Comparison of ENCODE assay signal across 19 cellular contexts in the genomic region with DNA sequence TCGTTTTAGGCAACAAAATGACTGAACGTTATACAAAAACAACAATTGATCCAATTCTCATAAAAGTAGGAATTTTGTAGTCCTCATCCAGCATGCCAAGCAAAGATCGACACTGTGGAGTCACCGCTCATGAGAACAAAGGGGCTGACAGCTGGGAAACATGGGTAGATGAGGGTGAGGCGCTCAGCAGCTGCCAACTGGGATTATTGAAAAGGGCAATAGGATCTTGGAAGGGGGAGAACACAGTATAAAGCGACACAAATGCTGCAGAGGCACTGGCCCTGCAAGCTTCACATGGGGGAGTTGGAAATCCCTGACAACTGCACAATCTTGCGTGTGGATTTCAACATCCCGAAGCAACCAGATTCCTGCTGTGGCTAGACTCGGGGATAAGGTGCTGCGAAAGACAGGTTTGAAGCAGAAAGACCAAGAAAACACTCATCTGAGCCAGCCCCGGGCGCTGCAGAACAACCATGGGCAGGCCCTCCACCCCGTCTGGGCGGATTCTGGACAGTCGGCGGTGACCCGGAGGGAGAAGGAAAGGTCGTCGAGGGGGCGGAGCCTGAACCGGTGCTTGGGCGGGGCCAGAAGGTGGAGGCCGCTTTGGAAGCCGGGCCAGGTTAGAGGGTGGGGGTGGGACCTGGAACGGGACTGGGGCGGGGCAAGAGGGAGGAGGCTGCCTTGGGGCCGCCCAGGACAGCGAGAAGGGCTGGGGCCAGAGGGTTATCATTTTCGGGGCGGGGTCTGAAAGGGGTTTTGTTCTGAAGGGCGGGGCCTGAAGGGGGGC. TPM values are rescaled to one million over a fixed set of nuclear protein-coding genes. Genes with fewer than 3 reads are reported as not detected.
A peak's percentile ranks its signal among the peaks of the same experiment; 100 is the strongest.
DNase-seq lines count a peak whose midpoint lies in the region; ATAC-seq and TF ChIP-seq lines count a peak whose summit lies in the region.
"Had no signal": no experiment of that assay in that cellular context is flagged by ENCODE, and none has a peak within 500 bp of the region (broad histone marks: within the 10 kb centered on the region; RNA-seq: fewer than 3 reads in every experiment).

No MANE protein-coding gene starts in this region.

- H3K27me3 Mint-ChIP-seq in Caco-2 (ENCODE audit: insufficient read depth, unreplicated experiment) (no peaks in the 10 kb centered on the region), neural crest cell (ENCODE audit: low read depth) (no peaks in the 10 kb centered on the region)
- no peaks in the 10 kb centered on the region for H3K27me3 Mint-ChIP-seq in activated T-helper 1 cell treated with anti-CD3 and anti-CD28 coated beads, Interleukin-12 subunit alpha, Interleukin-12 subunit beta, Interleukin-2, Interleukin-4 antibody, amounts not matched to agents 30 ng/mL and 10 ng/mL and 1 ng/mL, durations not matched to agents 14 hours and 24 hours and 36 hours (ENCODE audit: insufficient read depth)
- H3K27me3 Mint-ChIP-seq: CD8-positive, alpha-beta memory T cell; IgD-negative memory B cell; natural killer cell treated with Interleukin-12 subunit alpha and Interleukin-12 subunit beta and Interleukin-15 and Interleukin-18, amount 100 ng/mL, for 72 hours; stimulated activated naive CD8-positive, alpha-beta T cell treated with anti-CD3 and anti-CD28 coated beads, Interleukin-15, amount 100 ng/mL, for 72 hours had no signal

- DNase-seq in Caco-2 (no peak), Karpas-422 (peak; percentile 43), globus pallidus (ENCODE audit: low spot score) (peak; percentile 25), neural crest cell (ENCODE audit: low read depth, low spot score) (no peak), RKO (ENCODE audit: low spot score) (no peak), NCI-H1694 (lab: John Stamatoyannopoulos, UW) (no peak)
- no peak for DNase-seq in activated T-helper 1 cell treated with anti-CD3 and anti-CD28 coated beads, Interleukin-12 subunit alpha, Interleukin-12 subunit beta, Interleukin-2, Interleukin-4 antibody, amounts not matched to agents 30 ng/mL and 10 ng/mL and 1 ng/mL, durations not matched to agents 14 hours and 24 hours and 36 hours (ENCODE audit: low spot score)
- DNase-seq: activated CD4-positive, alpha-beta T cell treated with anti-CD3 and anti-CD28 coated beads, Interleukin-2, amount 50 U/mL, for 1 hour; activated naive CD4-positive, alpha-beta T cell; CD8-positive, alpha-beta memory T cell; MV-4-11; NCI-H774; Peyer's patch; stimulated activated naive CD8-positive, alpha-beta T cell treated with anti-CD3 and anti-CD28 coated beads, Interleukin-15, amount 100 ng/mL, for 72 hours; uterus had no signal

- no peaks in the 10 kb centered on the region for H3K36me3 ChIP-seq in Caco-2 (ENCODE audit: control insufficient read depth, insufficient read depth, low read length)
- H3K36me3 ChIP-seq in Karpas-422 (ENCODE audit: insufficient read depth, low read length) = peaks cover 22% of the 10 kb centered on the region
- H3K36me3 ChIP-seq: uterus had no signal

- H3K36me3 Mint-ChIP-seq in Caco-2 (ENCODE audit: insufficient read depth, unreplicated experiment) (peaks cover 27% of the 10 kb centered on the region), neural crest cell (ENCODE audit: low read depth) (peaks cover 24% of the 10 kb centered on the region)
- peaks cover 18% of the 10 kb centered on the region for H3K36me3 Mint-ChIP-seq in activated T-helper 1 cell treated with anti-CD3 and anti-CD28 coated beads, Interleukin-12 subunit alpha, Interleukin-12 subunit beta, Interleukin-2, Interleukin-4 antibody, amounts not matched to agents 30 ng/mL and 10 ng/mL and 1 ng/mL, durations not matched to agents 14 hours and 24 hours and 36 hours (ENCODE audit: low read depth)

- H3K4me1 ChIP-seq in Caco-2 (no peaks in the 10 kb centered on the region), Karpas-422 (ENCODE audit: low read length) (peaks cover 4% of the 10 kb centered on the region)
- H3K4me1 ChIP-seq: uterus had no signal

- intact Hi-C loops in Caco-2 (cut with micrococcal nuclease; ENCODE audit: unreplicated experiment) = no loop called here
- intact Hi-C loops in activated T-helper 1 cell treated with anti-CD3 and anti-CD28 coated beads, Interleukin-12 subunit alpha, Interleukin-12 subunit beta, Interleukin-2, Interleukin-4 antibody, amounts not matched to agents 30 ng/mL and 10 ng/mL and 1 ng/mL, durations not matched to agents 14 hours and 24 hours and 36 hours (cut with micrococcal nuclease) = loop anchor here (10.0 kb wide), 1 partner anchor 425 kb away; the partner anchor contains the start of gene ZNF816

- H3K27ac Mint-ChIP-seq in Caco-2 (ENCODE audit: unreplicated experiment) (peak overlapping the region; percentile 20), neural crest cell (ENCODE audit: unreplicated experiment) (no peak overlapping the region)
- H3K27ac Mint-ChIP-seq in activated T-helper 1 cell treated with anti-CD3 and anti-CD28 coated beads, Interleukin-12 subunit alpha, Interleukin-12 subunit beta, Interleukin-2, Interleukin-4 antibody, amounts not matched to agents 30 ng/mL and 10 ng/mL and 1 ng/mL, durations not matched to agents 14 hours and 24 hours and 36 hours = no peak overlapping the region
- H3K27ac Mint-ChIP-seq: CD8-positive, alpha-beta memory T cell; IgD-negative memory B cell; natural killer cell treated with Interleukin-12 subunit alpha and Interleukin-12 subunit beta and Interleukin-15 and Interleukin-18, amount 100 ng/mL, for 72 hours; stimulated activated naive CD8-positive, alpha-beta T cell treated with anti-CD3 and anti-CD28 coated beads, Interleukin-15, amount 100 ng/mL, for 72 hours had no signal

- no peaks in the 10 kb centered on the region for H4K20me1 ChIP-seq in Karpas-422 (ENCODE audit: insufficient read depth, low read depth, low read length)

- BruUV-seq in Caco-2 (replicated peaks; lab: Mats Ljungman, UMichigan) = no TSS peak

- no peak overlapping the region for H3K27ac ChIP-seq in Karpas-422 (ENCODE audit: low read length)
- H3K27ac ChIP-seq: ascending aorta, Peyer's patch, uterus had no signal

- no peak for TF ChIP-seq CTCF in Caco-2 (IDR thresholded peaks at IDR 0.05; ENCODE audit: insufficient read depth in 1 of 2, low read depth in 1 of 2, low read length in 1 of 2, severe bottlenecking in 1 of 2, unreplicated experiment in 1 of 2)
- no peak for TF ChIP-seq CTCF in neural crest cell (conservative IDR thresholded peaks at IDR 0.05)

- POLR2A ChIA-PET in Caco-2 (lab: Charles Lee) = no interaction called here

- H3K27me3 ChIP-seq in Caco-2 (replicated peaks; ENCODE audit: control insufficient read depth, insufficient read depth, low read length) (no peaks in the 10 kb centered on the region), Karpas-422 (ENCODE audit: low read length) (no peaks in the 10 kb centered on the region)
- H3K27me3 ChIP-seq: ascending aorta, Peyer's patch, uterus had no signal

- H3K9ac ChIP-seq in Karpas-422 (ENCODE audit: low read length) = no peak overlapping the region

- H3K9me3 Mint-ChIP-seq in Caco-2 (ENCODE audit: unreplicated experiment) = peaks cover 29% of the 10 kb centered on the region
- H3K9me3 Mint-ChIP-seq in neural crest cell = peaks cover 11% of the 10 kb centered on the region
- H3K9me3 Mint-ChIP-seq in activated T-helper 1 cell treated with anti-CD3 and anti-CD28 coated beads, Interleukin-12 subunit alpha, Interleukin-12 subunit beta, Interleukin-2, Interleukin-4 antibody, amounts not matched to agents 30 ng/mL and 10 ng/mL and 1 ng/mL, durations not matched to agents 14 hours and 24 hours and 36 hours = peaks cover 60% of the 10 kb centered on the region

- H3K4me2 ChIP-seq in Karpas-422 (ENCODE audit: low read depth, low read length, poor library complexity, severe bottlenecking) = no peak overlapping the region

- ATAC-seq in HG03571 (IDR thresholded peaks at IDR 0.05; ENCODE audit: unreplicated experiment) = no peak
- ATAC-seq: natural killer cell treated with Interleukin-12 subunit alpha and Interleukin-12 subunit beta and Interleukin-15 and Interleukin-18, amount 100 ng/mL, for 72 hours; stimulated activated naive CD8-positive, alpha-beta T cell treated with anti-CD3 and anti-CD28 coated beads, Interleukin-15, amount 100 ng/mL, for 72 hours had no signal

- CTCF ChIA-PET in Caco-2 (lab: Charles Lee) = interaction anchor here (0.5 kb wide), 1 partner anchor 512 kb away, joined by 5 read pairs; no protein-coding TSS in a partner anchor

- H3K9me2 ChIP-seq in Karpas-422 (replicated peaks; ENCODE audit: insufficient read depth, low read length) = no peaks in the 10 kb centered on the region

- no peaks in the 10 kb centered on the region for H3K79me2 ChIP-seq in Karpas-422 (ENCODE audit: low read length)

- no peak overlapping the region for H3K4me3 Mint-ChIP-seq in Caco-2 (ENCODE audit: unreplicated experiment)
- H3K4me3 Mint-ChIP-seq in neural crest cell = peak overlapping the region; percentile 14
- no peak overlapping the region for H3K4me3 Mint-ChIP-seq in activated T-helper 1 cell treated with anti-CD3 and anti-CD28 coated beads, Interleukin-12 subunit alpha, Interleukin-12 subunit beta, Interleukin-2, Interleukin-4 antibody, amounts not matched to agents 30 ng/mL and 10 ng/mL and 1 ng/mL, durations not matched to agents 14 hours and 24 hours and 36 hours
- H3K4me3 Mint-ChIP-seq: IgD-negative memory B cell; natural killer cell treated with Interleukin-12 subunit alpha and Interleukin-12 subunit beta and Interleukin-15 and Interleukin-18, amount 100 ng/mL, for 72 hours; stimulated activated naive CD8-positive, alpha-beta T cell treated with anti-CD3 and anti-CD28 coated beads, Interleukin-15, amount 100 ng/mL, for 72 hours had no signal

- no peak overlapping the region for H3K4me3 ChIP-seq in Caco-2 (ENCODE audit: low read depth, low read length)
- no peak overlapping the region for H3K4me3 ChIP-seq in Karpas-422 (ENCODE audit: low read length)
- H3K4me3 ChIP-seq: ascending aorta, Peyer's patch, uterus had no signal

- H3K4me1 Mint-ChIP-seq in Caco-2 (ENCODE audit: low read depth, unreplicated experiment) (peaks cover 4% of the 10 kb centered on the region), neural crest cell (peaks cover 11% of the 10 kb centered on the region)
- peaks cover 7% of the 10 kb centered on the region for H3K4me1 Mint-ChIP-seq in activated T-helper 1 cell treated with anti-CD3 and anti-CD28 coated beads, Interleukin-12 subunit alpha, Interleukin-12 subunit beta, Interleukin-2, Interleukin-4 antibody, amounts not matched to agents 30 ng/mL and 10 ng/mL and 1 ng/mL, durations not matched to agents 14 hours and 24 hours and 36 hours (ENCODE audit: low read depth)

- H3K9me3 ChIP-seq in Caco-2 (peaks cover 31% of the 10 kb centered on the region), Karpas-422 (ENCODE audit: low read length) (peaks cover 25% of the 10 kb centered on the region)
- H3K9me3 ChIP-seq: uterus had no signal

- no peak overlapping the region for H2AFZ ChIP-seq in Karpas-422 (ENCODE audit: low read length)

RNA-seq across cellular contexts. Expression of gene ZNF765, which starts 5.2 kb away (rescaled TPM):
- total RNA-seq in Caco-2 (2022) (13.1 and 18.6 TPM in 2 replicates), neural crest cell (10.1 and 10.8 TPM in 2 replicates)
- total RNA-seq in Karpas-422 (2014; rRNA removed; shearing (Covaris generic); ENCODE audit: low replicate concordance) = 21.4 and 26.9 TPM in 2 replicates
- total RNA-seq in activated T-helper 1 cell treated with anti-CD3 and anti-CD28 coated beads, Interleukin-12 subunit alpha, Interleukin-12 subunit beta, Interleukin-2, Interleukin-4 antibody, amounts not matched to agents 30 ng/mL and 10 ng/mL and 1 ng/mL, durations not matched to agents 14 hours and 24 hours and 36 hours = 9.2 and 10.8 TPM in 2 replicates

RNA-seq across cellular contexts. Expression of gene ZNF525, which starts 24.3 kb away (rescaled TPM):
- total RNA-seq in Caco-2 (2022) = 12.7 and 15.0 TPM in 2 replicates
- 24.8 and 47.1 TPM in 2 replicates for total RNA-seq in Karpas-422 (2014; rRNA removed; shearing (Covaris generic); ENCODE audit: low replicate concordance)
- 6.9 and 8.4 TPM in 2 replicates for total RNA-seq in neural crest cell
- total RNA-seq in activated T-helper 1 cell treated with anti-CD3 and anti-CD28 coated beads, Interleukin-12 subunit alpha, Interleukin-12 subunit beta, Interleukin-2, Interleukin-4 antibody, amounts not matched to agents 30 ng/mL and 10 ng/mL and 1 ng/mL, durations not matched to agents 14 hours and 24 hours and 36 hours = 16.5 and 19.0 TPM in 2 replicates

RNA-seq across cellular contexts. Expression of gene ZNF761, which starts 42.0 kb away (rescaled TPM):
- 19.3 and 20.0 TPM in 2 replicates for total RNA-seq in Caco-2 (2022)
- 21.8 and 29.6 TPM in 2 replicates for total RNA-seq in Karpas-422 (2014; rRNA removed; shearing (Covaris generic); ENCODE audit: low replicate concordance)
- 10.0 and 10.5 TPM in 2 replicates for total RNA-seq in neural crest cell
- total RNA-seq in activated T-helper 1 cell treated with anti-CD3 and anti-CD28 coated beads, Interleukin-12 subunit alpha, Interleukin-12 subunit beta, Interleukin-2, Interleukin-4 antibody, amounts not matched to agents 30 ng/mL and 10 ng/mL and 1 ng/mL, durations not matched to agents 14 hours and 24 hours and 36 hours = 9.9 and 12.3 TPM in 2 replicates

RNA-seq across cellular contexts. Expression of gene ZNF845, which starts 56.2 kb away (rescaled TPM):
- total RNA-seq in Caco-2 (2022) (8.0 and 8.9 TPM in 2 replicates), neural crest cell (7.9 and 8.2 TPM in 2 replicates)
- total RNA-seq in Karpas-422 (2014; rRNA removed; shearing (Covaris generic); ENCODE audit: low replicate concordance) = 8.9 and 18.7 TPM in 2 replicates
- total RNA-seq in activated T-helper 1 cell treated with anti-CD3 and anti-CD28 coated beads, Interleukin-12 subunit alpha, Interleukin-12 subunit beta, Interleukin-2, Interleukin-4 antibody, amounts not matched to agents 30 ng/mL and 10 ng/mL and 1 ng/mL, durations not matched to agents 14 hours and 24 hours and 36 hours = 6.5 and 6.7 TPM in 2 replicates

Comparison
In these comparisons a context has a peak if more than half of its experiments do, and no peak if none do; other contexts are left out.
1. DNase-seq: peak in Karpas-422 (single experiment) and globus pallidus (single experiment); none in Caco-2 (0 of 2), neural crest cell (single experiment), activated T-helper 1 cell treated with anti-CD3 and anti-CD28 coated beads, Interleukin-12 subunit alpha, Interleukin-12 subunit beta, Interleukin-2, Interleukin-4 antibody, amounts not matched to agents 30 ng/mL and 10 ng/mL and 1 ng/mL, durations not matched to agents 14 hours and 24 hours and 36 hours (single experiment), RKO (single experiment) and NCI-H1694 (single experiment).